9 cellular contexts compared by ENCODE assay signal in genomic region chr20:46364670-46365482, GRCh38. TPM values are rescaled to one million over a fixed set of nuclear protein-coding genes. Genes with fewer than 3 reads are reported as not detected.
DNase-seq lines count a peak whose midpoint lies in the region; ATAC-seq and TF ChIP-seq lines count a peak whose summit lies in the region.
"Had no signal": no experiment of that assay in that cellular context is flagged by ENCODE, and none has a peak within 500 bp of the region (broad histone marks: within the 10 kb centered on the region; RNA-seq: fewer than 3 reads in every experiment).

No MANE protein-coding gene starts in this region.

- H3K79me2 ChIP-seq in DOHH2 (ENCODE audit: control insufficient read depth, low read length): peaks cover 38% of the 10 kb centered on the region

- TF ChIP-seq CTCF in DOHH2 (IDR thresholded peaks at IDR 0.05; ENCODE audit: low read depth, low read length, poor library complexity, severe bottlenecking): no peak

- intact Hi-C loops in posterior cingulate gyrus (cut with DNase I): loop anchor here (2.0 kb wide), 1 partner anchor 42 kb away; the partner anchor contains the start of gene ELMO2
- intact Hi-C loops in left colon (cut with DNase I, micrococcal nuclease): no loop called here

- H3F3A ChIP-seq in DOHH2 (ENCODE audit: control insufficient read depth, insufficient read depth): peaks cover 6% of the 10 kb centered on the region; the same call in 1 of the 2 replicates

- H3K4me2 ChIP-seq in DOHH2 (ENCODE audit: low read length): peak overlapping the region; percentile 100

- H3K9me3 ChIP-seq in DOHH2 (ENCODE audit: control insufficient read depth, insufficient read depth, low read length): no peaks in the 10 kb centered on the region
- H3K9me3 ChIP-seq in SK-N-MC (ENCODE audit: low read depth, low read length): no peaks in the 10 kb centered on the region

- H3K36me3 ChIP-seq in DOHH2 (ENCODE audit: control insufficient read depth, low read length) (peaks cover 41% of the 10 kb centered on the region), SK-N-MC (ENCODE audit: insufficient read depth, low read length) (peaks cover 6% of the 10 kb centered on the region; the same call in 1 of the 2 replicates)

- H3K4me3 ChIP-seq in DOHH2 (ENCODE audit: low read length): peak overlapping the region; percentile 99
- H3K4me3 ChIP-seq in SK-N-MC: peak overlapping the region; percentile 92

- DNase-seq in SK-N-MC (ENCODE audit: low read depth, low spot score) (no peak), fibroblast of peridontal ligament (ENCODE audit: extremely low read depth) (peak; percentile 39), posterior cingulate gyrus (peak in 8 of 10 donors; percentile 46 to 92 (median 72)), left colon (no peak), glomerular visceral epithelial cell (ENCODE audit: extremely low spot score) (no peak), hepatic stellate cell (ENCODE audit: low spot score) (no peak)

- no peaks in the 10 kb centered on the region for H3K27me3 ChIP-seq in DOHH2 (ENCODE audit: control insufficient read depth, low read length)

- peak overlapping the region; percentile 96 for H3K9ac ChIP-seq in SK-N-MC (ENCODE audit: insufficient read length)

- H3K4me1 ChIP-seq in DOHH2 (ENCODE audit: control insufficient read depth, low read length): peaks cover 25% of the 10 kb centered on the region

- H4K20me1 ChIP-seq in DOHH2 (ENCODE audit: control insufficient read depth, insufficient read depth, low read depth, low read length): peaks cover 12% of the 10 kb centered on the region; the same call in 1 of the 2 replicates

- no peaks in the 10 kb centered on the region for H3K9me2 ChIP-seq in DOHH2 (replicated peaks; ENCODE audit: control insufficient read depth, low read length)

- no peak for ATAC-seq in left colon
- no peak for ATAC-seq in HG02970 (IDR thresholded peaks at IDR 0.05; ENCODE audit: low FRiP score, unreplicated experiment)

- H3K27ac ChIP-seq in DOHH2 (ENCODE audit: low read depth, low read length) (peak overlapping the region; percentile 95; the same call in 1 of the 2 replicates), SK-N-MC (no peak overlapping the region)

RNA-seq across cellular contexts. Expression of gene ELMO2, which starts 41.5 kb away (rescaled TPM):
- 10 to 100 TPM; 25.3 to 30.2 TPM for total RNA-seq in left colon

RNA-seq across cellular contexts. Expression of gene CDH22, which starts 56.6 kb away (rescaled TPM):
- under 1 TPM; 0.09 to 0.17 TPM for total RNA-seq in left colon
- total RNA-seq: M059J had no signal

Comparison
In these comparisons a context has a peak if more than half of its experiments do, and no peak if none do; other contexts are left out.
1. DNase-seq: peak in fibroblast of peridontal ligament (single experiment) and posterior cingulate gyrus (8 of 10); none in SK-N-MC (single experiment), left colon (0 of 2), glomerular visceral epithelial cell (single experiment) and hepatic stellate cell (single experiment).